In the genomic region with DNA sequence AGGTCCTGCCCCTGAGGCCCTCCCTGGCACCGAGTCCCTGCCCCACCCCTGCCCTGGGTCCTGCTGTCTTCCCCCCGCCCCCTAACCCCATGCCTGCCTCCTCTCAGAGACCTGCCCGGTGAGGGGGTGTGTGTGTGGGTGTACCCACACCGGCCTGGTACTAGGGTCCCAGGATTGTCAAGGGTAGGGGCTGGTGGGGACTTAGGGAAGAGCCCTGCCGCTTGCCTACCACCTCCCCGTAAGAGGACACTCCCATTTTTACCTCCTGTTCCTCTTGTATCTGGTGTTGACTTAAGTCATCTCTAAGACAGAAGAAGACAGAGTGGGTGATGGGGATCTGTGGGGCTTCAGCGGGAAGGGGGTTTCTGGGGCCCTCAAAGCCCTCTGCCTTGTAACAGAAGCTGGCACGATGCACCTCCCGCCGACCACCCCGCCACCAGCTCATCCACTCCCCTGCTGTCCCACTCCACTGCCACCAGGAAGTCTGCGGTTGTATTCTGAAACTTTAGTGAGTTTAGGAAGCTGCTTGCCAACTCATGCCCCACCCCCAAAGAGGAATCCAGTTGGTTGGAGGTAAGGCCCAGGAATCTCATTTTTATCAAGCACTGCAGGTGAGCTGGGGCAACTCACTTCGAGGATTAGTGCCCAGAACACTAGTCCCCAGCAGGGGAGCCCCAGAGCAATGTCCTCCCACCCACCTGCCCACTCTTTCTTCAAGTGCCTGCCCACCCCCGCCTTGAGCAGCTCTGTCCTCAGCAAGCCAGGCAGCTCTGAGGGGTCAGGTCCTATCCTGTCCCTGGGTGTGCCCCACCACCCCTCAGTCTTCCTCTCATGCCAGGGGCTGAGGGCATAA, we compare ENCODE assay signal across 14 cellular contexts. TPM values are rescaled to one million over a fixed set of nuclear protein-coding genes. Genes with fewer than 3 reads are reported as not detected.
DNase-seq lines count a peak whose midpoint lies in the region; ATAC-seq, FAIRE-seq and TF ChIP-seq lines count a peak whose summit lies in the region.
"Had no signal": no experiment of that assay in that cellular context is flagged by ENCODE, and none has a peak within 500 bp of the region (broad histone marks: within the 10 kb centered on the region; RNA-seq: fewer than 3 reads in every experiment).

No MANE protein-coding gene starts in this region.

- H2BK12ac ChIP-seq in trophoblast cell (ENCODE audit: low read length): no peak overlapping the region

- H3K4me1 ChIP-seq in small intestine (ENCODE audit: control insufficient read depth in 2 of 2, insufficient read depth in 1 of 2, low read depth in 1 of 2, low read length in 1 of 2) (no peaks in the 10 kb centered on the region), trophoblast cell (ENCODE audit: control insufficient read depth in 1 of 2, insufficient read depth in 2 of 2, low read length in 2 of 2) (no peaks in the 10 kb centered on the region)

- peaks cover 2% of the 10 kb centered on the region for H3K36me3 Mint-ChIP-seq in activated CD8-positive, alpha-beta memory T cell treated with anti-CD3 and anti-CD28 coated beads, Interleukin-2, amount 10 ng/mL, durations not matched to agents 7 days and 5 days
- H3K36me3 Mint-ChIP-seq in chondrocyte (ENCODE audit: low read depth): no peaks in the 10 kb centered on the region
- H3K36me3 Mint-ChIP-seq: IgD-negative memory B cell had no signal

- H3K9me3 Mint-ChIP-seq in activated CD8-positive, alpha-beta memory T cell treated with anti-CD3 and anti-CD28 coated beads, Interleukin-2, amount 10 ng/mL, durations not matched to agents 7 days and 5 days (ENCODE audit: low read depth): no peaks in the 10 kb centered on the region
- no peaks in the 10 kb centered on the region for H3K9me3 Mint-ChIP-seq in chondrocyte (ENCODE audit: low read depth)
- H3K9me3 Mint-ChIP-seq: IgD-negative memory B cell had no signal

- H4K91ac ChIP-seq in trophoblast cell (ENCODE audit: low read depth, low read length): no peak overlapping the region

- H3K4ac ChIP-seq in trophoblast cell (ENCODE audit: low read depth, low read length): no peak overlapping the region

- no peak for TF ChIP-seq POLR2A in erythroblast (IDR thresholded peaks at IDR 0.05; ENCODE audit: low read length)

- H3K9me3 ChIP-seq in small intestine (ENCODE audit: control insufficient read depth, low read depth) (no peaks in the 10 kb centered on the region), trophoblast cell (ENCODE audit: insufficient read depth, low read depth, low read length) (no peaks in the 10 kb centered on the region)

- no peak overlapping the region for H3K4me3 Mint-ChIP-seq in activated CD8-positive, alpha-beta memory T cell treated with anti-CD3 and anti-CD28 coated beads, Interleukin-2, amount 10 ng/mL, durations not matched to agents 7 days and 5 days
- no peak overlapping the region for H3K4me3 Mint-ChIP-seq in chondrocyte (ENCODE audit: unreplicated experiment)

- no peaks in the 10 kb centered on the region for H3K79me2 ChIP-seq in trophoblast cell (ENCODE audit: control insufficient read depth, insufficient read depth, low read length, poor library complexity)

- peak overlapping the region; percentile 15 for H3K27ac Mint-ChIP-seq in activated CD8-positive, alpha-beta memory T cell treated with anti-CD3 and anti-CD28 coated beads, Interleukin-2, amount 10 ng/mL, durations not matched to agents 7 days and 5 days
- H3K27ac Mint-ChIP-seq in chondrocyte (ENCODE audit: unreplicated experiment): no peak overlapping the region

- H2AFZ ChIP-seq in trophoblast cell (ENCODE audit: insufficient read depth, low read length, poor library complexity): no peak overlapping the region

- H3K4me2 ChIP-seq in trophoblast cell (ENCODE audit: low read length): no peak overlapping the region

- H3K27me3 Mint-ChIP-seq in activated CD8-positive, alpha-beta memory T cell treated with anti-CD3 and anti-CD28 coated beads, Interleukin-2, amount 10 ng/mL, durations not matched to agents 7 days and 5 days: no peaks in the 10 kb centered on the region
- peaks cover 2% of the 10 kb centered on the region for H3K27me3 Mint-ChIP-seq in chondrocyte (ENCODE audit: low read depth)
- H3K27me3 Mint-ChIP-seq: IgD-negative memory B cell had no signal

- H2BK5ac ChIP-seq in trophoblast cell (ENCODE audit: low read depth, low read length, poor library complexity): no peak overlapping the region

- peak; percentile 32 for ATAC-seq in activated CD8-positive, alpha-beta memory T cell treated with anti-CD3 and anti-CD28 coated beads, Interleukin-2, amount 10 ng/mL, durations not matched to agents 7 days and 5 days
- ATAC-seq in HG03432 (IDR thresholded peaks at IDR 0.05; ENCODE audit: unreplicated experiment): no peak
- ATAC-seq: right cardiac atrium had no signal

- H3K79me1 ChIP-seq in trophoblast cell (ENCODE audit: low read length): no peaks in the 10 kb centered on the region

- TF ChIP-seq CTCF in chondrocyte (IDR thresholded peaks at IDR 0.05): peak; percentile 29

- no peak overlapping the region for H3K14ac ChIP-seq in trophoblast cell (ENCODE audit: low read length)

- no peak for FAIRE-seq in small intestine (lab: Jason Lieb, UNC)
- FAIRE-seq: TTC549 had no signal

- H3K4me3 ChIP-seq in small intestine (ENCODE audit: low read depth in 1 of 2, low read length in 2 of 2) (no peak overlapping the region), trophoblast cell (ENCODE audit: low read depth, low read length) (no peak overlapping the region)

- H2AK5ac ChIP-seq in trophoblast cell (ENCODE audit: low read length): no peak overlapping the region

- DNase-seq in activated CD8-positive, alpha-beta memory T cell treated with anti-CD3 and anti-CD28 coated beads, Interleukin-2, amount 10 ng/mL, durations not matched to agents 7 days and 5 days: no peak
- DNase-seq in activated CD8-positive, alpha-beta memory T cell treated with anti-CD3 and anti-CD28 coated beads, Interleukin-2, amount 50 U/mL, for 4 hours: no peak
- peak; percentile 18 for DNase-seq in MV-4-11 (lab: John Stamatoyannopoulos, UW)
- no peak for DNase-seq in chondrocyte (ENCODE audit: low spot score)
- peak; percentile 22 for DNase-seq in small intestine
- DNase-seq in erythroblast (lab: John Stamatoyannopoulos, UW): no peak
- DNase-seq in trophoblast cell: no peak

- H3K27me3 ChIP-seq in small intestine (ENCODE audit: control insufficient read depth in 2 of 2, insufficient read depth in 2 of 2, low read length in 2 of 2): no peaks in the 10 kb centered on the region
- no peaks in the 10 kb centered on the region for H3K27me3 ChIP-seq in trophoblast cell (ENCODE audit: insufficient read depth, low read length)

- 65 to 74% (median 74%) methylated on average over 13 to 14 of the region's 14 CpGs for WGBS in small intestine, 3 donors
- WGBS in trophoblast cell (ENCODE audit: extremely low coverage, insufficient coverage, insufficient read length): no CpG with 5 or more reads among the region's 14 CpGs

- H4K8ac ChIP-seq in trophoblast cell (ENCODE audit: low read depth, low read length): no peak overlapping the region

- H3K27ac ChIP-seq in small intestine (ENCODE audit: low read depth in 1 of 2, low read length in 1 of 2) (no peak overlapping the region), trophoblast cell (ENCODE audit: low read depth, low read length) (no peak overlapping the region)
- H3K27ac ChIP-seq: epithelial cell of prostate had no signal

- H3K23ac ChIP-seq in trophoblast cell (ENCODE audit: low read length): no peak overlapping the region

- no peak overlapping the region for H4K12ac ChIP-seq in trophoblast cell (ENCODE audit: low read depth, low read length)

- no peak overlapping the region for H3K18ac ChIP-seq in trophoblast cell (ENCODE audit: low read length)

- H2BK120ac ChIP-seq in trophoblast cell (ENCODE audit: insufficient read depth, low read length, poor library complexity): no peak overlapping the region

- CTCF ChIA-PET in activated CD8-positive, alpha-beta memory T cell treated with anti-CD3 and anti-CD28 coated beads, Interleukin-2, amount 10 ng/mL, durations not matched to agents 7 days and 5 days (lab: Charles Lee): interaction anchor here (1.0 to 3.0 kb wide), 8 partner anchors 9 to 129 kb away, joined by 4 to 14 read pairs (median 8); a partner anchor contains a TSS

- peaks cover 32% of the 10 kb centered on the region for H3K4me1 Mint-ChIP-seq in activated CD8-positive, alpha-beta memory T cell treated with anti-CD3 and anti-CD28 coated beads, Interleukin-2, amount 10 ng/mL, durations not matched to agents 7 days and 5 days
- peaks cover 2% of the 10 kb centered on the region for H3K4me1 Mint-ChIP-seq in chondrocyte (ENCODE audit: low read depth)

- H3K36me3 ChIP-seq in small intestine (ENCODE audit: control insufficient read depth in 2 of 2, insufficient read depth in 2 of 2, low read length in 2 of 2) (no peaks in the 10 kb centered on the region), trophoblast cell (ENCODE audit: control insufficient read depth in 1 of 2, insufficient read depth in 2 of 2, low read length in 2 of 2) (no peaks in the 10 kb centered on the region)

- H3K9ac ChIP-seq in trophoblast cell (ENCODE audit: low read length): no peak overlapping the region

RNA-seq across cellular contexts. Expression of a gene that starts 5.6 kb away (rescaled TPM):
- total RNA-seq in activated CD8-positive, alpha-beta memory T cell treated with anti-CD3 and anti-CD28 coated beads, Interleukin-2, amount 10 ng/mL, durations not matched to agents 7 days and 5 days: under 1 TPM; 0.23 to 0.49 TPM
- not detected in 3 replicates for total RNA-seq in chondrocyte
- polyA plus RNA-seq in small intestine: under 1 TPM in 1 of 3 donors, not detected in 2; 0.04 TPM
- polyA plus RNA-seq in trophoblast cell (2013): not detected in 2 replicates
- total RNA-seq: liver, right cardiac atrium had no signal
- polyA plus RNA-seq: AG04450, liver, right cardiac atrium had no signal

RNA-seq across cellular contexts. Expression of a gene that starts 34.7 kb away (rescaled TPM):
- 100 to 1,000 TPM; 482 to 504 TPM for total RNA-seq in activated CD8-positive, alpha-beta memory T cell treated with anti-CD3 and anti-CD28 coated beads, Interleukin-2, amount 10 ng/mL, durations not matched to agents 7 days and 5 days
- 0.89 to 2.0 TPM (median 1.8 TPM) in 3 replicates for total RNA-seq in chondrocyte
- 10 to 100 TPM in 1 of 3 donors, 1 to 10 TPM in 2; 3.1 to 15.4 (median 8.3) TPM for polyA plus RNA-seq in small intestine
- polyA plus RNA-seq in trophoblast cell (2013): 2.4 and 2.8 TPM in 2 replicates

Comparison
In these comparisons a context has a peak if more than half of its experiments do, and no peak if none do; other contexts are left out.
1. DNase-seq: peak in MV-4-11 (single experiment) and small intestine (single experiment); none in activated CD8-positive, alpha-beta memory T cell treated with anti-CD3 and anti-CD28 coated beads, Interleukin-2, amount 10 ng/mL, durations not matched to agents 7 days and 5 days (single experiment), activated CD8-positive, alpha-beta memory T cell treated with anti-CD3 and anti-CD28 coated beads, Interleukin-2, amount 50 U/mL, for 4 hours (single experiment), chondrocyte (single experiment), erythroblast (0 of 2) and trophoblast cell (0 of 2).
2. RNA of a gene that starts 34.7 kb away (total RNA-seq): 482 to 504 TPM in activated CD8-positive, alpha-beta memory T cell treated with anti-CD3 and anti-CD28 coated beads, Interleukin-2, amount 10 ng/mL, durations not matched to agents 7 days and 5 days; 0.89 to 2.0 TPM in chondrocyte; every median in the first group is over 100 times any median in the second.